Comparison of ENCODE assay signal across 14 cellular contexts in the genomic region with DNA sequence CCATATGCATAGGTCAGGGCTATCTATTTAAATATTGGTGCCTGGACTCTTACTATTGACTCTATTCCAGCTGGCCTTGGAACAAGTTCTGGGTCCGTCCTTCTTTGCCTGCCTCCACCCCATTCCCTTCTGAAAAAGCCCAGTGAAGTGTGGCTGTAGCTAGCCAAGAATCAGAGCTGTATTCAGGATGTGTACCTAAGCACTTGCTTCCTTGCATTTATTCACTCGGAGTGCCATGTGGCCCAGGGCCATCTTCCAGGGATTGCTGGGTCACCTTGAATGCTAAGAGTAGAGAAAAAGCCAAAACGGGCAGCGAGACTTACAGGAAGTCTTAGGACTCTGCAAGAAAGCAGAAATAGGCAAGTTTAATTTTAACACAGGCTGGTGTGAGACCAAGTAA. TPM values are rescaled to one million over a fixed set of nuclear protein-coding genes. Genes with fewer than 3 reads are reported as not detected.
DNase-seq lines count a peak whose midpoint lies in the region; ATAC-seq, FAIRE-seq and TF ChIP-seq lines count a peak whose summit lies in the region.
"Had no signal": no experiment of that assay in that cellular context is flagged by ENCODE, and none has a peak within 500 bp of the region (broad histone marks: within the 10 kb centered on the region; RNA-seq: fewer than 3 reads in every experiment).

No MANE protein-coding gene starts in this region.

- H3K9me3 ChIP-seq in kidney (ENCODE audit: control insufficient read depth in 1 of 2, low read length in 2 of 2) (no peaks in the 10 kb centered on the region), spleen (no peaks in the 10 kb centered on the region)

- H3K27me3 Mint-ChIP-seq in T-helper 1 cell treated with Interleukin-12 subunit alpha and Interleukin-12 subunit beta and Interleukin-4 antibody, amounts not matched to agents 30 μg/mL and 1 μg/mL, for 36 hours (ENCODE audit: low read depth) = peaks cover 26% of the 10 kb centered on the region
- H3K27me3 Mint-ChIP-seq in activated naive CD8-positive, alpha-beta T cell treated with anti-CD3 and anti-CD28 coated beads for 36 hours = no peaks in the 10 kb centered on the region

- intact Hi-C loops in kidney (cut with DNase I) = no loop called here
- intact Hi-C loops in spleen (cut with DNase I; ENCODE audit: low total_unique reads) = no loop called here

- no peak for ATAC-seq in GM21367 (IDR thresholded peaks at IDR 0.05; ENCODE audit: unreplicated experiment)

- no peaks in the 10 kb centered on the region for H3K9me3 Mint-ChIP-seq in T-helper 1 cell treated with Interleukin-12 subunit alpha and Interleukin-12 subunit beta and Interleukin-4 antibody, amounts not matched to agents 30 μg/mL and 1 μg/mL, for 36 hours
- H3K9me3 Mint-ChIP-seq in activated naive CD8-positive, alpha-beta T cell treated with anti-CD3 and anti-CD28 coated beads for 36 hours = no peaks in the 10 kb centered on the region

- H3K9ac ChIP-seq in kidney (ENCODE audit: low read length in 2 of 2) = peak overlapping the region in 1 of 2 donors; percentile 34

- peaks cover 22% of the 10 kb centered on the region for H3K36me3 Mint-ChIP-seq in T-helper 1 cell treated with Interleukin-12 subunit alpha and Interleukin-12 subunit beta and Interleukin-4 antibody, amounts not matched to agents 30 μg/mL and 1 μg/mL, for 36 hours (ENCODE audit: low read depth)
- no peaks in the 10 kb centered on the region for H3K36me3 Mint-ChIP-seq in activated naive CD8-positive, alpha-beta T cell treated with anti-CD3 and anti-CD28 coated beads for 36 hours

- H3K36me3 ChIP-seq in kidney (ENCODE audit: control insufficient read depth in 1 of 2, insufficient read depth in 2 of 2, low read length in 2 of 2) (no peaks in the 10 kb centered on the region), spleen (no peaks in the 10 kb centered on the region)

- FAIRE-seq in kidney (lab: Jason Lieb, UNC) = no peak

- H3K27ac Mint-ChIP-seq in T-helper 1 cell treated with Interleukin-12 subunit alpha and Interleukin-12 subunit beta and Interleukin-4 antibody, amounts not matched to agents 30 μg/mL and 1 μg/mL, for 36 hours = peak overlapping the region; percentile 32
- peak overlapping the region; percentile 49 for H3K27ac Mint-ChIP-seq in activated naive CD8-positive, alpha-beta T cell treated with anti-CD3 and anti-CD28 coated beads for 36 hours

- DNase-seq in T-helper 1 cell (no peak), kidney (no peak), spleen (no peak), cerebellum (ENCODE audit: low spot score) (no peak), HK-2 (ENCODE audit: unreplicated experiment) (no peak)
- DNase-seq in activated naive CD8-positive, alpha-beta T cell treated with anti-CD3 and anti-CD28 coated beads for 36 hours = no peak
- DNase-seq: activated CD4-positive, alpha-beta T cell treated with anti-CD3 and anti-CD28 coated beads, Interleukin-2, amount 50 U/mL, for 4 hours; activated naive CD4-positive, alpha-beta T cell treated with Interleukin-2 at 50 U/mL for 16 hours; NCI-H524; stimulated activated CD4-positive, alpha-beta T cell treated with anti-CD3 and anti-CD28 coated beads, Interleukin-4, amount 100 ng/mL, for 4 hours had no signal

- peaks cover 66% of the 10 kb centered on the region for H3K4me1 Mint-ChIP-seq in T-helper 1 cell treated with Interleukin-12 subunit alpha and Interleukin-12 subunit beta and Interleukin-4 antibody, amounts not matched to agents 30 μg/mL and 1 μg/mL, for 36 hours (ENCODE audit: low read depth)
- peaks cover 76% of the 10 kb centered on the region for H3K4me1 Mint-ChIP-seq in activated naive CD8-positive, alpha-beta T cell treated with anti-CD3 and anti-CD28 coated beads for 36 hours

- peaks cover 0 to 35% (median 0%) of the 10 kb centered on the region in 7 donors for H3K27me3 ChIP-seq in spleen (replicated peaks in 1 of 7)

- no peak overlapping the region for H3K4me3 Mint-ChIP-seq in T-helper 1 cell treated with Interleukin-12 subunit alpha and Interleukin-12 subunit beta and Interleukin-4 antibody, amounts not matched to agents 30 μg/mL and 1 μg/mL, for 36 hours
- H3K4me3 Mint-ChIP-seq in activated naive CD8-positive, alpha-beta T cell treated with anti-CD3 and anti-CD28 coated beads for 36 hours = peak overlapping the region; percentile 22

- H3K27ac ChIP-seq in kidney (ENCODE audit: low read depth in 2 of 2, low read length in 2 of 2) (peak overlapping the region; percentile 2 to 80), spleen (peak overlapping the region; percentile 33 to 89 (median 80))
- H3K27ac ChIP-seq: HL-60, SK-N-MC had no signal

- peaks cover 20 to 41% of the 10 kb centered on the region in 2 donors for H3K4me1 ChIP-seq in kidney (ENCODE audit: control insufficient read depth in 1 of 2, insufficient read depth in 1 of 2, low read depth in 1 of 2, low read length in 2 of 2)
- peaks cover 12 to 100% (median 71%) of the 10 kb centered on the region in 6 donors for H3K4me1 ChIP-seq in spleen

- 23 to 42% (median 30%) methylated on average over 4 of the region's 4 CpGs for WGBS in spleen, 5 donors

- peak overlapping the region; percentile 78 to 86 for H3K4me3 ChIP-seq in kidney (ENCODE audit: low read length in 2 of 2)
- peak overlapping the region in 2 of 8 donors; percentile 1 to 87 for H3K4me3 ChIP-seq in spleen
- H3K4me3 ChIP-seq: SK-N-MC had no signal

- TF ChIP-seq CTCF in kidney (IDR thresholded peaks at IDR 0.05; ENCODE audit: borderline replicate concordance, extremely low read depth, insufficient read depth) (no peak), spleen (IDR thresholded peaks at IDR 0.05 in 8 of 11, conservative IDR thresholded peaks at IDR 0.05 in 3 of 11) (no peak)

- no peak for TF ChIP-seq POLR2A in spleen (IDR thresholded peaks at IDR 0.05)

RNA-seq across cellular contexts. Expression of a gene that starts 4.0 kb away (rescaled TPM):
- 10 to 100 TPM in 1 of 2 experiments, 1 to 10 TPM in 1; 9.6 to 10.2 TPM for total RNA-seq in activated naive CD8-positive, alpha-beta T cell treated with anti-CD3 and anti-CD28 coated beads for 36 hours
- 89.1 TPM for total RNA-seq in kidney
- polyA plus RNA-seq in kidney (ENCODE audit: insufficient read depth, low read depth, low replicate concordance) = 32.8 TPM
- 100 to 1,000 TPM in 5 of 7 donors, 10 to 100 TPM in 2; 54.6 to 172 (median 114) TPM for total RNA-seq in spleen
- 10 to 100 TPM in 1 of 3 donors, 1 to 10 TPM in 2; 6.9 to 18.1 (median 8.2) TPM for polyA plus RNA-seq in spleen
- 30.9 TPM for total RNA-seq in cerebellum
